In genomic region chr2:111704246-111704645, GRCh38 we compare ENCODE assay signal across 8 cellular contexts.
DNase-seq lines count a peak whose midpoint lies in the region; ATAC-seq and TF ChIP-seq lines count a peak whose summit lies in the region.
"Had no signal": no experiment of that assay in that cellular context is flagged by ENCODE, and none has a peak within 500 bp of the region (broad histone marks: within the 10 kb centered on the region; RNA-seq: fewer than 3 reads in every experiment).

No MANE protein-coding gene starts in this region.

- H3K27ac ChIP-seq in coronary artery (no peak overlapping the region), psoas muscle (peak overlapping the region; percentile 83), SJCRH30 (no peak overlapping the region)

- DNase-seq in H7 (peak; percentile 10), NB4 (ENCODE audit: low read depth) (peak; percentile 74), coronary artery (ENCODE audit: low spot score) (peak; percentile 60), psoas muscle (no peak), SJCRH30 (no peak), HT-29 (ENCODE audit: low spot score) (no peak)
- DNase-seq: NCI-H69 had no signal

- H3K36me3 ChIP-seq in H7 (replicated peaks; ENCODE audit: control insufficient read depth, insufficient read depth, low read length) = no peaks in the 10 kb centered on the region
- no peaks in the 10 kb centered on the region for H3K36me3 ChIP-seq in psoas muscle (ENCODE audit: insufficient read depth in 1 of 2, low read depth in 1 of 2)
- no peaks in the 10 kb centered on the region for H3K36me3 ChIP-seq in SJCRH30

- H3K4me3 ChIP-seq in H7 (ENCODE audit: insufficient read depth, low read depth, low read length) = no peak overlapping the region
- no peak overlapping the region for H3K4me3 ChIP-seq in NB4 (ENCODE audit: low read depth, low read length)
- H3K4me3 ChIP-seq in coronary artery = no peak overlapping the region
- H3K4me3 ChIP-seq in psoas muscle = no peak overlapping the region
- H3K4me3 ChIP-seq in SJCRH30 = no peak overlapping the region

- H3K27me3 ChIP-seq in H7 (ENCODE audit: control insufficient read depth, insufficient read depth, low read length) (no peaks in the 10 kb centered on the region), psoas muscle (ENCODE audit: insufficient read depth in 3 of 3, low read length in 2 of 3) (no peaks in the 10 kb centered on the region), SJCRH30 (peaks cover 7% of the 10 kb centered on the region; the same call in 1 of the 2 replicates)

- ATAC-seq in psoas muscle = peak; percentile 13 to 30 (median 18)
- ATAC-seq in GM18873 (IDR thresholded peaks at IDR 0.05; ENCODE audit: low FRiP score, unreplicated experiment) = no peak

- intact Hi-C loops in psoas muscle (cut with DNase I) = loop anchor here in 1 of 2 donors (10.0 kb wide), 1 partner anchor 79 kb away; no protein-coding TSS in a partner anchor

- TF ChIP-seq CTCF in NB4 (IDR thresholded peaks at IDR 0.05; ENCODE audit: low read depth, low read length) (no peak), coronary artery (IDR thresholded peaks at IDR 0.05) (no peak), psoas muscle (IDR thresholded peaks at IDR 0.05) (no peak)

- TF ChIP-seq POLR2A in NB4 (IDR thresholded peaks at IDR 0.05; ENCODE audit: extremely low read depth, insufficient read length) = no peak

- 68 to 77% (median 71%) methylated on average over 6 of the region's 6 CpGs for WGBS in psoas muscle, 3 donors

- H3K4me1 ChIP-seq in psoas muscle (peaks cover 47% of the 10 kb centered on the region), SJCRH30 (peaks cover 18% of the 10 kb centered on the region)

- H3K9me3 ChIP-seq in psoas muscle = no peaks in the 10 kb centered on the region
- no peaks in the 10 kb centered on the region for H3K9me3 ChIP-seq in SJCRH30 (replicated peaks)

Comparison
In these comparisons a context has a peak if more than half of its experiments do, and no peak if none do; other contexts are left out.
1. DNase-seq: peak in H7 (single experiment), NB4 (single experiment) and coronary artery (single experiment); none in psoas muscle (0 of 2), SJCRH30 (0 of 2) and HT-29 (single experiment).